Comparison of ENCODE assay signal across 17 cellular contexts in genomic region chr20:62770111-62770910, GRCh38. TPM values are rescaled to one million over a fixed set of nuclear protein-coding genes. Genes with fewer than 3 reads are reported as not detected.
DNase-seq lines count a peak whose midpoint lies in the region; ATAC-seq and TF ChIP-seq lines count a peak whose summit lies in the region.
"Had no signal": no experiment of that assay in that cellular context is flagged by ENCODE, and none has a peak within 500 bp of the region (broad histone marks: within the 10 kb centered on the region; RNA-seq: fewer than 3 reads in every experiment).

No MANE protein-coding gene starts in this region.

- no peak for TF ChIP-seq CTCF in heart left ventricle (IDR thresholded peaks at IDR 0.05)

- H4K8ac ChIP-seq in mesenchymal stem cell (ENCODE audit: low read length), result no peak overlapping the region

- no peak overlapping the region for H2BK5ac ChIP-seq in mesenchymal stem cell (ENCODE audit: low read depth, low read length, poor library complexity, severe bottlenecking)

- intact Hi-C loops in Right ventricle myocardium superior (cut with DNase I) (no loop called here), cardiac septum (cut with DNase I) (no loop called here), heart left ventricle (cut with DNase I) (loop anchor here in 2 of 10 donors (5.0 kb wide), 2 partner anchors 58 to 88 kb away; no protein-coding TSS in a partner anchor), aorta (cut with DNase I) (no loop called here)

- ATAC-seq in Right ventricle myocardium superior (ENCODE audit: poor library complexity) (no peak), heart left ventricle (no peak), aorta (ENCODE audit: low FRiP score) (no peak), T-helper 17 cell (no peak)
- ATAC-seq: HCT116 had no signal

- POLR2A ChIA-PET in activated CD4-positive, alpha-beta memory T cell treated with anti-CD3 and anti-CD28 coated beads, Interleukin-2, amount 10 ng/mL, durations not matched to agents 7 days and 5 days (lab: Charles Lee), result interaction anchor here (0.6 kb wide), 1 partner anchor 395 kb away, joined by 3 read pairs; no protein-coding TSS in a partner anchor

- H3K27me3 Mint-ChIP-seq in activated CD4-positive, alpha-beta memory T cell treated with anti-CD3 and anti-CD28 coated beads, Interleukin-2, amount 10 ng/mL, durations not matched to agents 7 days and 5 days, result peaks cover 8% of the 10 kb centered on the region
- no peaks in the 10 kb centered on the region for H3K27me3 Mint-ChIP-seq in T-helper 17 cell
- H3K27me3 Mint-ChIP-seq: CD4-positive, alpha-beta memory T cell had no signal

- H3K4ac ChIP-seq in mesenchymal stem cell (ENCODE audit: low read depth in 1 of 2, low read length in 2 of 2), result no peak overlapping the region

- H3K14ac ChIP-seq in mesenchymal stem cell (ENCODE audit: low read length in 2 of 2), result no peak overlapping the region

- no peak overlapping the region for H3K4me3 Mint-ChIP-seq in activated CD4-positive, alpha-beta memory T cell treated with anti-CD3 and anti-CD28 coated beads, Interleukin-2, amount 10 ng/mL, durations not matched to agents 7 days and 5 days
- no peak overlapping the region for H3K4me3 Mint-ChIP-seq in T-helper 17 cell
- H3K4me3 Mint-ChIP-seq: CD4-positive, alpha-beta memory T cell had no signal

- CTCF ChIA-PET in activated CD4-positive, alpha-beta memory T cell treated with anti-CD3 and anti-CD28 coated beads, Interleukin-2, amount 10 ng/mL, durations not matched to agents 7 days and 5 days (lab: Charles Lee), result interaction anchor here (0.6 kb wide), 1 partner anchor 69 kb away, joined by 3 read pairs; no protein-coding TSS in a partner anchor

- H3K23ac ChIP-seq in mesenchymal stem cell (ENCODE audit: low read length in 2 of 2), result no peak overlapping the region

- no peak overlapping the region for H3K18ac ChIP-seq in mesenchymal stem cell (ENCODE audit: low read depth in 1 of 2, low read length in 2 of 2)

- DNase-seq in Right ventricle myocardium superior (peak; percentile 18), cardiac septum (ENCODE audit: low spot score) (no peak), heart left ventricle (peak in 3 of 5 donors; percentile 12 to 39 (median 15)), mesenchymal stem cell (no peak), aorta (peak; percentile 40 to 66), SK-N-DZ (ENCODE audit: low spot score) (no peak), T-helper 17 cell (no peak)
- no peak for DNase-seq in activated CD4-positive, alpha-beta memory T cell treated with anti-CD3 and anti-CD28 coated beads, Interleukin-2, amount 10 ng/mL, durations not matched to agents 7 days and 5 days
- DNase-seq: BE2C; CD4-positive, alpha-beta memory T cell; DMS153; GF-D8; NCI-H1105; NCI-H2081; NCI-H524 had no signal

- no peak overlapping the region for H2BK15ac ChIP-seq in mesenchymal stem cell (ENCODE audit: low read depth, poor library complexity, severe bottlenecking)

- H3K36me3 ChIP-seq in heart left ventricle, result no peaks in the 10 kb centered on the region
- no peaks in the 10 kb centered on the region for H3K36me3 ChIP-seq in mesenchymal stem cell (ENCODE audit: control insufficient read depth in 1 of 2, insufficient read depth in 2 of 2, low read depth in 1 of 2, low read length in 2 of 2)
- H3K36me3 ChIP-seq in aorta (ENCODE audit: control insufficient read depth in 1 of 2, insufficient read depth in 2 of 2, low read length in 1 of 2), result no peaks in the 10 kb centered on the region
- H3K36me3 ChIP-seq: BE2C had no signal

- H3K4me3 ChIP-seq in heart left ventricle (no peak overlapping the region), mesenchymal stem cell (ENCODE audit: insufficient read depth in 1 of 2, low read depth in 1 of 2, low read length in 2 of 2) (no peak overlapping the region), aorta (ENCODE audit: low read length in 2 of 2) (no peak overlapping the region)

- H3K4me1 ChIP-seq in heart left ventricle, result peaks cover 0 to 9% (median 0%) of the 10 kb centered on the region in 12 donors
- H3K4me1 ChIP-seq in mesenchymal stem cell (ENCODE audit: control insufficient read depth, insufficient read depth, low read depth, low read length), result peaks cover 12% of the 10 kb centered on the region
- no peaks in the 10 kb centered on the region for H3K4me1 ChIP-seq in aorta (ENCODE audit: control insufficient read depth in 1 of 2, insufficient read depth in 2 of 2, low read length in 2 of 2)

- peaks cover 18% of the 10 kb centered on the region for H3K4me1 Mint-ChIP-seq in activated CD4-positive, alpha-beta memory T cell treated with anti-CD3 and anti-CD28 coated beads, Interleukin-2, amount 10 ng/mL, durations not matched to agents 7 days and 5 days
- H3K4me1 Mint-ChIP-seq in T-helper 17 cell, result peaks cover 16% of the 10 kb centered on the region

- WGBS in heart left ventricle, 4 donors, result 93 to 95% (median 95%) methylated on average over 20 of the region's 20 CpGs
- WGBS in mesenchymal stem cell, result 91% methylated on average over 19 of the region's 20 CpGs
- WGBS in aorta, 2 donors, result 91% methylated on average over 17 to 20 of the region's 20 CpGs

- peak overlapping the region; percentile 31 for H4K91ac ChIP-seq in mesenchymal stem cell (ENCODE audit: low read length)

- no peaks in the 10 kb centered on the region for H3K79me1 ChIP-seq in mesenchymal stem cell (replicated peaks; ENCODE audit: low read length, poor library complexity, severe bottlenecking)

- H3K36me3 Mint-ChIP-seq in activated CD4-positive, alpha-beta memory T cell treated with anti-CD3 and anti-CD28 coated beads, Interleukin-2, amount 10 ng/mL, durations not matched to agents 7 days and 5 days (ENCODE audit: low read depth), result no peaks in the 10 kb centered on the region
- no peaks in the 10 kb centered on the region for H3K36me3 Mint-ChIP-seq in T-helper 17 cell (ENCODE audit: low read depth)
- H3K36me3 Mint-ChIP-seq: CD4-positive, alpha-beta memory T cell had no signal

- no peaks in the 10 kb centered on the region for H3K9me3 Mint-ChIP-seq in activated CD4-positive, alpha-beta memory T cell treated with anti-CD3 and anti-CD28 coated beads, Interleukin-2, amount 10 ng/mL, durations not matched to agents 7 days and 5 days

- H3K9me3 ChIP-seq in heart left ventricle, result no peaks in the 10 kb centered on the region
- H3K9me3 ChIP-seq in mesenchymal stem cell (ENCODE audit: control insufficient read depth, low read length), result no peaks in the 10 kb centered on the region
- no peaks in the 10 kb centered on the region for H3K9me3 ChIP-seq in aorta (ENCODE audit: control insufficient read depth, low read length)
- H3K9me3 ChIP-seq in T-helper 17 cell (ENCODE audit: control insufficient read depth, low read length, poor library complexity, severe bottlenecking), result no peaks in the 10 kb centered on the region
- H3K9me3 ChIP-seq: BE2C had no signal

- H2BK120ac ChIP-seq in mesenchymal stem cell (ENCODE audit: low read depth, low read length), result no peak overlapping the region

- H2AFZ ChIP-seq in mesenchymal stem cell (ENCODE audit: low read depth, low read length), result no peak overlapping the region

- no peak overlapping the region for H3K27ac Mint-ChIP-seq in activated CD4-positive, alpha-beta memory T cell treated with anti-CD3 and anti-CD28 coated beads, Interleukin-2, amount 10 ng/mL, durations not matched to agents 7 days and 5 days
- no peak overlapping the region for H3K27ac Mint-ChIP-seq in T-helper 17 cell
- H3K27ac Mint-ChIP-seq: CD4-positive, alpha-beta memory T cell had no signal

- H3K27me3 ChIP-seq in heart left ventricle (peaks cover 0 to 33% (median 7%) of the 10 kb centered on the region in 9 donors), mesenchymal stem cell (ENCODE audit: control insufficient read depth in 1 of 2, insufficient read depth in 1 of 2, low read length in 2 of 2) (peaks cover 49 to 70% of the 10 kb centered on the region in 2 experiments), aorta (ENCODE audit: control insufficient read depth in 1 of 2, insufficient read depth in 2 of 2, low read length in 1 of 2) (no peaks in the 10 kb centered on the region)
- H3K27me3 ChIP-seq: BE2C had no signal

- H3K27ac ChIP-seq in heart left ventricle (no peak overlapping the region), mesenchymal stem cell (ENCODE audit: low read length, poor library complexity, severe bottlenecking) (no peak overlapping the region), aorta (ENCODE audit: low read depth in 1 of 2, low read length in 2 of 2) (no peak overlapping the region)

- H2BK12ac ChIP-seq in mesenchymal stem cell (ENCODE audit: low read length in 2 of 2), result no peak overlapping the region

- no peak overlapping the region for H2AK5ac ChIP-seq in mesenchymal stem cell (ENCODE audit: low read length, severe bottlenecking)

- no peak overlapping the region for H3K9ac ChIP-seq in mesenchymal stem cell (ENCODE audit: low read length)

- TF ChIP-seq POLR2A in heart left ventricle (IDR thresholded peaks at IDR 0.05), result no peak

- H3K4me2 ChIP-seq in mesenchymal stem cell (ENCODE audit: low read length, poor library complexity, severe bottlenecking), result no peak overlapping the region

RNA-seq across cellular contexts. Expression of gene MRGBP, which starts 26.0 kb away (rescaled TPM):
- total RNA-seq in Right ventricle myocardium superior, result 10.2 TPM
- 7.9 TPM for total RNA-seq in cardiac septum
- total RNA-seq in heart left ventricle, result 10 to 100 TPM in 1 of 9 donors, 1 to 10 TPM in 8; 7.2 to 10.5 (median 8.7) TPM
- 10 to 100 TPM in 1 of 2 donors, 1 to 10 TPM in 1; 7.1 to 10.2 TPM for polyA plus RNA-seq in heart left ventricle
- 14.2 TPM for polyA plus RNA-seq in mesenchymal stem cell (2013, experiment 1 of 2)
- polyA plus RNA-seq in mesenchymal stem cell (2013, experiment 2 of 2), result 14.5 TPM
- 1 to 10 TPM; 7.5 to 7.6 TPM for total RNA-seq in aorta
- 1 to 10 TPM; 4.0 to 7.8 TPM for polyA plus RNA-seq in aorta
- 10 to 100 TPM; 14.9 to 15.8 TPM for total RNA-seq in activated CD4-positive, alpha-beta memory T cell treated with anti-CD3 and anti-CD28 coated beads, Interleukin-2, amount 10 ng/mL, durations not matched to agents 7 days and 5 days
- polyA plus RNA-seq in SK-N-DZ (2014; cell fraction: cytosol; rRNA removed), result 32.5 and 36.2 TPM in 2 replicates
- polyA plus RNA-seq in SK-N-DZ (2014; cell fraction: nucleus; rRNA removed), result 38.2 and 42.4 TPM in 2 replicates
- 1 to 10 TPM; 6.5 to 6.8 TPM for total RNA-seq in T-helper 17 cell

RNA-seq across cellular contexts. Expression of gene OGFR, which starts 34.3 kb away (rescaled TPM):
- total RNA-seq in Right ventricle myocardium superior, result 17.8 TPM
- total RNA-seq in cardiac septum, result 16.4 TPM
- total RNA-seq in heart left ventricle, result 10 to 100 TPM; 14.9 to 46.9 (median 19.2) TPM
- polyA plus RNA-seq in heart left ventricle, result 10 to 100 TPM; 23.6 to 25.3 TPM
- 28.3 TPM for polyA plus RNA-seq in mesenchymal stem cell (2013, experiment 1 of 2)
- 27.4 TPM for polyA plus RNA-seq in mesenchymal stem cell (2013, experiment 2 of 2)
- total RNA-seq in aorta, result 10 to 100 TPM; 31.7 to 42.6 TPM
- polyA plus RNA-seq in aorta, result 10 to 100 TPM; 18.5 to 58.8 TPM
- total RNA-seq in activated CD4-positive, alpha-beta memory T cell treated with anti-CD3 and anti-CD28 coated beads, Interleukin-2, amount 10 ng/mL, durations not matched to agents 7 days and 5 days, result 10 to 100 TPM; 71.1 to 73.4 TPM
- 26.0 and 50.0 TPM in 2 replicates for polyA plus RNA-seq in SK-N-DZ (2014; cell fraction: cytosol; rRNA removed)
- 40.1 and 56.7 TPM in 2 replicates for polyA plus RNA-seq in SK-N-DZ (2014; cell fraction: nucleus; rRNA removed)
- total RNA-seq in T-helper 17 cell, result 10 to 100 TPM; 39.4 to 41.3 TPM

RNA-seq across cellular contexts. Expression of gene COL9A3, which starts 46.5 kb away (rescaled TPM):
- total RNA-seq in Right ventricle myocardium superior (2.7 TPM), cardiac septum (0.94 TPM), heart left ventricle (1 to 10 TPM in 8 of 9 donors, under 1 TPM in 1; 0.67 to 6.0 (median 1.9) TPM), aorta (1 to 10 TPM; 1.5 to 6.5 TPM), T-helper 17 cell (not detected)
- polyA plus RNA-seq in heart left ventricle (1 to 10 TPM; 2.0 to 4.7 TPM), aorta (under 1 TPM; 0.13 to 0.77 TPM)
- polyA plus RNA-seq in mesenchymal stem cell (2013, experiment 1 of 2), result 0.79 TPM
- 0.44 TPM for polyA plus RNA-seq in mesenchymal stem cell (2013, experiment 2 of 2)
- not detected for total RNA-seq in activated CD4-positive, alpha-beta memory T cell treated with anti-CD3 and anti-CD28 coated beads, Interleukin-2, amount 10 ng/mL, durations not matched to agents 7 days and 5 days
- polyA plus RNA-seq in SK-N-DZ (2014; cell fraction: cytosol; rRNA removed), result 0.80 and 4.1 TPM in 2 replicates
- polyA plus RNA-seq in SK-N-DZ (2014; cell fraction: nucleus; rRNA removed), result 27.0 and 28.9 TPM in 2 replicates
- total RNA-seq: CD4-positive, alpha-beta memory T cell; LHCN-M2 had no signal

Comparison
In these comparisons a context has a peak if more than half of its experiments do, and no peak if none do; other contexts are left out.
1. DNase-seq: peak in Right ventricle myocardium superior (single experiment), heart left ventricle (3 of 5) and aorta (2 of 2); none in cardiac septum (single experiment), mesenchymal stem cell (single experiment), activated CD4-positive, alpha-beta memory T cell treated with anti-CD3 and anti-CD28 coated beads, Interleukin-2, amount 10 ng/mL, durations not matched to agents 7 days and 5 days (single experiment), SK-N-DZ (single experiment) and T-helper 17 cell (0 of 3).